8 cellular contexts compared by ENCODE assay signal in the genomic region with DNA sequence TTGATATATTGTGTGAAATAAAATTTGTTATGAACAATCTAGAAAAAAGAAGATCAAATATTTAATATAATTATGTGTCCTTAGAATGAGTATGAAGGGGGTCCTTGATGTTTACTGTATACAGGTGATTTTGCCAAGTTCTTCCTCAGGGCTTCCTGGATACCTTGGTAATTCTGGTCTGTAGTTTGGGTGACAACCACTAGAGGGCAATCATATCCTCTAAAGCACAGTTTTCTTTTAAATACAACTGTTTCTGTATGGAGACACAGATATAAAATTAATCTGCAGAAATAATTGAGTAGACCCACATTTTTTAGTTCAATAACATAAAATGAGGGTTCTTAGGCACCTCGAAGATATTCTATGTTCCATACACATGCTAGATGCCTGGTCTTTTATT.
DNase-seq lines count a peak whose midpoint lies in the region; ATAC-seq and TF ChIP-seq lines count a peak whose summit lies in the region.

No MANE protein-coding gene starts in this region.

- DNase-seq in LoVo (ENCODE audit: low spot score) (peak; percentile 3), brain microvascular endothelial cell (peak; percentile 16), mucosa of descending colon (peak in 1 of 3 donors; percentile 33), COR-L47 (lab: John Stamatoyannopoulos, UW) (no peak), cortex of kidney (lab: John Stamatoyannopoulos, UW) (no peak)

- no peaks in the 10 kb centered on the region for H3K9me3 ChIP-seq in mucosa of descending colon

- TF ChIP-seq CTCF in C4-2B (conservative IDR thresholded peaks at IDR 0.05) (peak; percentile 71), GM12874 (IDR thresholded peaks at IDR 0.05; ENCODE audit: insufficient read depth, low read depth, low read length) (peak; percentile 35; the same call in 1 of the 2 replicates), brain microvascular endothelial cell (IDR thresholded peaks at IDR 0.05; ENCODE audit: low read depth, low read length, missing control alignments) (peak; percentile 60), mucosa of descending colon (IDR thresholded peaks at IDR 0.05) (peak; percentile 11)

- no peaks in the 10 kb centered on the region for H3K27me3 ChIP-seq in brain microvascular endothelial cell (replicated peaks)

- no peak overlapping the region for H3K4me3 ChIP-seq in brain microvascular endothelial cell (ENCODE audit: low read depth, low read length)
- H3K4me3 ChIP-seq in mucosa of descending colon, result no peak overlapping the region

- in situ Hi-C loops in brain microvascular endothelial cell (cut with HindIII; ENCODE audit: low pct_ligation_motif_present, low sequenced_read_pairs), result no loop called here

- intact Hi-C loops in mucosa of descending colon (cut with DNase I, micrococcal nuclease), result no loop called here

- no peak for ATAC-seq in mucosa of descending colon
- ATAC-seq in GM21390 (IDR thresholded peaks at IDR 0.05; ENCODE audit: unreplicated experiment), result no peak

- no peak overlapping the region for H3K27ac ChIP-seq in C4-2B
- H3K27ac ChIP-seq in brain microvascular endothelial cell, result no peak overlapping the region

- no peaks in the 10 kb centered on the region for H3K4me1 ChIP-seq in mucosa of descending colon (ENCODE audit: low read depth)

- H3K36me3 ChIP-seq in brain microvascular endothelial cell (replicated peaks) (no peaks in the 10 kb centered on the region), mucosa of descending colon (ENCODE audit: low read depth) (no peaks in the 10 kb centered on the region)

Comparison
In these comparisons a context has a peak if more than half of its experiments do, and no peak if none do; other contexts are left out.
1. CTCF ChIP-seq: peak in every context shown above with its lines; median percentile 71 in C4-2B; 60 in brain microvascular endothelial cell; 35 in GM12874; 11 in mucosa of descending colon.
2. DNase-seq: peak in LoVo (single experiment) and brain microvascular endothelial cell (single experiment); none in COR-L47 (single experiment) and cortex of kidney (single experiment).